In genomic region chr3:48013288-48013980, GRCh38 we compare ENCODE assay signal across 8 cellular contexts. TPM values are rescaled to one million over a fixed set of nuclear protein-coding genes. Genes with fewer than 3 reads are reported as not detected.
DNase-seq lines count a peak whose midpoint lies in the region; ATAC-seq and TF ChIP-seq lines count a peak whose summit lies in the region.

No MANE protein-coding gene starts in this region.

- intact Hi-C loops in activated CD4-positive, alpha-beta T cell treated with anti-CD3 and anti-CD28 coated beads for 36 hours (cut with DNase I, micrococcal nuclease), result no loop called here
- intact Hi-C loops in upper lobe of right lung (cut with DNase I), result no loop called here

- no peaks in the 10 kb centered on the region for H3K27me3 ChIP-seq in upper lobe of right lung

- CTCF ChIA-PET in activated CD4-positive, alpha-beta T cell treated with anti-CD3 and anti-CD28 coated beads for 36 hours (lab: Charles Lee), result interaction anchor here (1.0 to 1.7 kb wide), 4 partner anchors 20 to 145 kb away, joined by 3 to 6 read pairs (median 4); no protein-coding TSS in a partner anchor

- ATAC-seq in activated CD4-positive, alpha-beta T cell treated with anti-CD3 and anti-CD28 coated beads for 36 hours, result peak; percentile 90
- ATAC-seq in upper lobe of right lung, result peak; percentile 80
- no peak for ATAC-seq in GM18517 (IDR thresholded peaks at IDR 0.05; ENCODE audit: unreplicated experiment)

- H3K27me3 Mint-ChIP-seq in activated CD4-positive, alpha-beta T cell treated with anti-CD3 and anti-CD28 coated beads for 36 hours, result no peaks in the 10 kb centered on the region

- H3K36me3 ChIP-seq in upper lobe of right lung, result no peaks in the 10 kb centered on the region

- H3K36me3 Mint-ChIP-seq in activated CD4-positive, alpha-beta T cell treated with anti-CD3 and anti-CD28 coated beads for 36 hours (ENCODE audit: low read depth), result peaks cover 5% of the 10 kb centered on the region

- DNase-seq in activated CD4-positive, alpha-beta T cell treated with anti-CD3 and anti-CD28 coated beads for 36 hours, result no peak
- DNase-seq in activated CD4-positive, alpha-beta T cell treated with anti-CD3 and anti-CD28 coated beads, Interleukin-2, amount 50 U/mL, for 1 hour, result no peak
- DNase-seq in astrocyte of the cerebellum (ENCODE audit: low read depth), result peak; percentile 44
- peak; percentile 39 for DNase-seq in left kidney (ENCODE audit: low read depth, low spot score)
- DNase-seq in upper lobe of right lung, result no peak
- no peak for DNase-seq in NCI-H1092 (lab: John Stamatoyannopoulos, UW)
- DNase-seq in NCI-H1105 treated with DMSO at 0.1 percent for 48 hours (lab: John Stamatoyannopoulos, UW), result no peak

- H3K4me3 Mint-ChIP-seq in activated CD4-positive, alpha-beta T cell treated with anti-CD3 and anti-CD28 coated beads for 36 hours, result no peak overlapping the region

- no peak for TF ChIP-seq CTCF in astrocyte of the cerebellum (IDR thresholded peaks at IDR 0.05; ENCODE audit: low read depth, low read length, missing control alignments)
- TF ChIP-seq CTCF in upper lobe of right lung (IDR thresholded peaks at IDR 0.05), result no peak

- peaks cover 34% of the 10 kb centered on the region for H3K4me1 ChIP-seq in upper lobe of right lung

- H3K9me3 ChIP-seq in upper lobe of right lung, result no peaks in the 10 kb centered on the region

- H3K9me3 Mint-ChIP-seq in activated CD4-positive, alpha-beta T cell treated with anti-CD3 and anti-CD28 coated beads for 36 hours (ENCODE audit: low read depth), result no peaks in the 10 kb centered on the region

- POLR2A ChIA-PET in activated CD4-positive, alpha-beta T cell treated with anti-CD3 and anti-CD28 coated beads for 36 hours (lab: Charles Lee), result no interaction called here

- H3K27ac Mint-ChIP-seq in activated CD4-positive, alpha-beta T cell treated with anti-CD3 and anti-CD28 coated beads for 36 hours, result no peak overlapping the region

- no peak overlapping the region for H3K4me3 ChIP-seq in astrocyte of the cerebellum (ENCODE audit: low read depth, low read length)
- H3K4me3 ChIP-seq in upper lobe of right lung, result no peak overlapping the region

- peaks cover 41% of the 10 kb centered on the region for H3K4me1 Mint-ChIP-seq in activated CD4-positive, alpha-beta T cell treated with anti-CD3 and anti-CD28 coated beads for 36 hours

- H3K27ac ChIP-seq in upper lobe of right lung, result no peak overlapping the region

- in situ Hi-C loops in astrocyte of the cerebellum (cut with HindIII; ENCODE audit: low sequenced_read_pairs), result no loop called here

RNA-seq across cellular contexts. Expression of gene MAP4, which starts 2.8 kb away (rescaled TPM):
- 100 to 1,000 TPM; 115 to 119 TPM for total RNA-seq in activated CD4-positive, alpha-beta T cell treated with anti-CD3 and anti-CD28 coated beads for 36 hours
- 191 TPM for total RNA-seq in upper lobe of right lung

Comparison
In these comparisons a context has a peak if more than half of its experiments do, and no peak if none do; other contexts are left out.
1. DNase-seq: peak in astrocyte of the cerebellum (single experiment) and left kidney (single experiment); none in activated CD4-positive, alpha-beta T cell treated with anti-CD3 and anti-CD28 coated beads for 36 hours (single experiment), activated CD4-positive, alpha-beta T cell treated with anti-CD3 and anti-CD28 coated beads, Interleukin-2, amount 50 U/mL, for 1 hour (single experiment), upper lobe of right lung (single experiment), NCI-H1092 (single experiment) and NCI-H1105 treated with DMSO at 0.1 percent for 48 hours (single experiment).